Comparison of ENCODE assay signal across 22 cellular contexts in the genomic region with DNA sequence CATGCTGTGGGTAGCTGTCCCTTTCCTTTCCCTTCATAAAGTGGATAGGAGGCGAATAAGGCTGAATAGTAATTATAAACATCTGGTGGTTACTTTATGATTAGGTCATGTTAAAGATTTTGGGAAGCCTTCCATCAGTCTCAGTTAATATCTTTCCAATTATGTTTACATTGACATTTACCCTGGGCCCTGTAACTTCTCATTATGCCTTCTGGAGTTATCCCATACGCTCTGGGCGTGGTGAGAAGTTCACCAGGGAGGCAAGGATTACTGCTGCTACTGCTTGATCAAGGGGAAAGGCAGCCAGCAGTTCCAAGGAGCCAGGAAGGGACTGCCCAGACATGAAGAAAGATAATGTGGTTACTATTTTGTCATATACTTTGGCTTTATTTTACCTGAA.
"Had no signal": no experiment of that assay in that cellular context is flagged by ENCODE, and none has a peak within 500 bp of the region (broad histone marks: within the 10 kb centered on the region; RNA-seq: fewer than 3 reads in every experiment).

No MANE protein-coding gene starts in this region.

- H3K27me3 ChIP-seq: gastrocnemius medialis, heart right ventricle, neutrophil, right lobe of liver, tibial nerve, upper lobe of right lung, vagina had no signal

- H3K4me1 Mint-ChIP-seq: stimulated activated effector memory CD8-positive, alpha-beta T cell treated with anti-CD3 and anti-CD28 coated beads, Interleukin-12 subunit alpha, Interleukin-12 subunit beta, amount 100 ng/mL, for 72 hours had no signal

- DNase-seq: dorsolateral prefrontal cortex; effector CD8-positive, alpha-beta T cell; gastrocnemius medialis; heart right ventricle; islet precursor cell; mammary epithelial cell; mucosa of descending colon; naive thymus-derived CD8-positive, alpha-beta T cell; psoas muscle; retina; right lobe of liver; stimulated activated CD4-positive, alpha-beta T cell treated with anti-CD3 and anti-CD28 coated beads, Interleukin-4, amount 100 ng/mL, for 1 hour; stimulated activated CD8-positive, alpha-beta memory T cell treated with anti-CD3 and anti-CD28 coated beads, Interleukin-4, amount 100 ng/mL, for 48 hours; upper lobe of right lung had no signal

- H3K36me3 Mint-ChIP-seq: naive thymus-derived CD8-positive, alpha-beta T cell; stimulated activated effector memory CD8-positive, alpha-beta T cell treated with anti-CD3 and anti-CD28 coated beads, Interleukin-12 subunit alpha, Interleukin-12 subunit beta, amount 100 ng/mL, for 72 hours had no signal

- H3K9me3 ChIP-seq: gastrocnemius medialis, heart right ventricle, mucosa of descending colon, neutrophil, psoas muscle, tibial nerve, upper lobe of right lung, vagina had no signal

- H3K27me3 Mint-ChIP-seq: stimulated activated naive CD8-positive, alpha-beta T cell treated with anti-CD3 and anti-CD28 coated beads, Interleukin-15, Interleukin-2, amounts not matched to agents 100 ng/mL and 50 ng/mL, for 24 hours had no signal

- H3K4me3 ChIP-seq: coronary artery, dorsolateral prefrontal cortex, gastrocnemius medialis, heart right ventricle, mucosa of descending colon, psoas muscle, right lobe of liver, tibial nerve, upper lobe of right lung, vagina had no signal

- H3K4me3 Mint-ChIP-seq: naive thymus-derived CD8-positive, alpha-beta T cell; stimulated activated effector memory CD8-positive, alpha-beta T cell treated with anti-CD3 and anti-CD28 coated beads, Interleukin-12 subunit alpha, Interleukin-12 subunit beta, amount 100 ng/mL, for 72 hours; stimulated activated naive CD8-positive, alpha-beta T cell treated with anti-CD3 and anti-CD28 coated beads, Interleukin-15, Interleukin-2, amounts not matched to agents 100 ng/mL and 50 ng/mL, for 24 hours had no signal

- H3K27ac Mint-ChIP-seq: naive thymus-derived CD8-positive, alpha-beta T cell; stimulated activated effector memory CD8-positive, alpha-beta T cell treated with anti-CD3 and anti-CD28 coated beads, Interleukin-12 subunit alpha, Interleukin-12 subunit beta, amount 100 ng/mL, for 72 hours; stimulated activated naive CD8-positive, alpha-beta T cell treated with anti-CD3 and anti-CD28 coated beads, Interleukin-15, Interleukin-2, amounts not matched to agents 100 ng/mL and 50 ng/mL, for 24 hours had no signal

- H3K4me1 ChIP-seq: gastrocnemius medialis, psoas muscle, right lobe of liver, tibial nerve, vagina had no signal

- H3K27ac ChIP-seq: coronary artery, dorsolateral prefrontal cortex, gastrocnemius medialis, heart right ventricle, psoas muscle, right lobe of liver, tibial nerve, upper lobe of right lung, vagina had no signal

- H3K9me3 Mint-ChIP-seq: stimulated activated naive CD8-positive, alpha-beta T cell treated with anti-CD3 and anti-CD28 coated beads, Interleukin-15, Interleukin-2, amounts not matched to agents 100 ng/mL and 50 ng/mL, for 24 hours had no signal

- ATAC-seq: esophagus mucosa; gastrocnemius medialis; heart right ventricle; left lobe of liver; mucosa of descending colon; naive thymus-derived CD8-positive, alpha-beta T cell; psoas muscle; right lobe of liver; stimulated activated effector memory CD8-positive, alpha-beta T cell treated with anti-CD3 and anti-CD28 coated beads, Interleukin-12 subunit alpha, Interleukin-12 subunit beta, amount 100 ng/mL, for 72 hours; upper lobe of right lung had no signal

- H3K36me3 ChIP-seq: gastrocnemius medialis, heart right ventricle, neutrophil, right lobe of liver, tibial nerve, upper lobe of right lung, vagina had no signal
